In the genomic region with DNA sequence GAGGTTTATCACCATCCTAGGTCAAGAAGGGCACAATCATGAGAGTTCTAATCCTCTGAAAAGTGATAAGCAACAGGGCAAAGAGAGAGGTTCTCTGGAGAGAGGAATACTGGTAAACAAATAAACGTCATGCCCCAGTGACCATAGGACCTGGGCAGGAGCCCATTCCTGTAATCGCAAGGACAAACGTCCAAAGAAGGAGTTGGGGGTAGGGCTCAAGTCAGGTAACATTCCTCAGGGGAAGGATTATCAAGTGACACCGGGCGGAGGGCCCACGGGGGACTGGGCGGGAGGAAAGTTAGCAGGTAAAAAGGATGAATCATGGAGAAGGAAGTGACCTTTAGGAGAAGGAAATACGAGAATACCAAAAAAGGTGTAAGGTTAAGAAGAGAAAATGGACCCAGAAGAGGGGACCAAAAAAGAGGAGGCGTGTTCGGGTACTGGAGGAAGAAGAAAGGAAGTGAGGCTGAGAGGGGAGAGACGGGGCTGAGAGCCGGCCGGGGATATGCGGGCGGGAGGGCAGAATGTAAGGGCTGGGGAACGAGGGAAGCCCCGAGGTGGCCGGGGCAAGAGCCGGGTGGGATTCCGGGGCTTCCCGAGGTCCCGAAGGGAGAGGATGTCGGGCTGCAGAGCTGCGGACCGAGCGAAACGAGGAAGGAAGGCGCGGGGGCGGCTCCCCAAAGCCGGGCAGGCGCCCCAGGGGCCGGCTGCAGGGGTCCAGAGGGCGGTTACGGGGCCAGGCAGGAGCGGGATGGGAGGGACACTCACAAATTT, we compare ENCODE assay signal across 8 cellular contexts. TPM values are rescaled to one million over a fixed set of nuclear protein-coding genes. Genes with fewer than 3 reads are reported as not detected.
DNase-seq lines count a peak whose midpoint lies in the region; ATAC-seq and TF ChIP-seq lines count a peak whose summit lies in the region.

No MANE protein-coding gene starts in this region.

- no peak for TF ChIP-seq CTCF in Calu3 (IDR thresholded peaks at IDR 0.05; ENCODE audit: unreplicated experiment)
- no peak for TF ChIP-seq CTCF in cardiac muscle cell (IDR thresholded peaks at IDR 0.05; ENCODE audit: low read depth, low read length)
- no peak for TF ChIP-seq CTCF in psoas muscle (IDR thresholded peaks at IDR 0.05)

- WGBS in psoas muscle, 3 donors = 0 to 1% (median 0%) methylated on average over 28 to 36 of the region's 36 CpGs

- H3K4me3 Mint-ChIP-seq in Calu3 (ENCODE audit: low read depth, unreplicated experiment) = peak overlapping the region; percentile 84
- peak overlapping the region; percentile 99 for H3K4me3 Mint-ChIP-seq in activated naive CD4-positive, alpha-beta T cell treated with anti-CD3 and anti-CD28 coated beads, Interleukin-2, amount 10 ng/mL, durations not matched to agents 7 days and 5 days

- intact Hi-C loops in Calu3 (cut with micrococcal nuclease; ENCODE audit: unreplicated experiment) (loop anchor here (1.0 to 5.0 kb wide), 2 partner anchors 14 to 36 kb away; no protein-coding TSS in a partner anchor), psoas muscle (cut with DNase I) (loop anchor here in 1 of 2 donors (2.0 kb wide), 1 partner anchor 27 kb away; no protein-coding TSS in a partner anchor)

- no peaks in the 10 kb centered on the region for H3K9me3 Mint-ChIP-seq in Calu3 (ENCODE audit: low read depth, unreplicated experiment)
- H3K9me3 Mint-ChIP-seq in activated naive CD4-positive, alpha-beta T cell treated with anti-CD3 and anti-CD28 coated beads, Interleukin-2, amount 10 ng/mL, durations not matched to agents 7 days and 5 days = no peaks in the 10 kb centered on the region

- CTCF ChIA-PET in Calu3 (lab: Charles Lee) = interaction anchor here (0.5 to 6.1 kb wide), 24 partner anchors 9 to 1235 kb away, joined by 3 to 133 read pairs (median 4); partner anchors contain the start of genes HDAC3, PCDHB14, PCDHGB7 and RELL2
- CTCF ChIA-PET in activated naive CD4-positive, alpha-beta T cell treated with anti-CD3 and anti-CD28 coated beads, Interleukin-2, amount 10 ng/mL, durations not matched to agents 7 days and 5 days (lab: Charles Lee) = interaction anchor here (0.7 to 5.1 kb wide), 16 partner anchors 11 to 54 kb away, joined by 3 to 236 read pairs (median 12); partner anchors contain the start of genes HDAC3 and RELL2

- H3K27me3 ChIP-seq in cardiac muscle cell = no peaks in the 10 kb centered on the region
- H3K27me3 ChIP-seq in psoas muscle (ENCODE audit: insufficient read depth in 3 of 3, low read length in 2 of 3) = no peaks in the 10 kb centered on the region

- H3K36me3 ChIP-seq in cardiac muscle cell (peaks cover 7% of the 10 kb centered on the region), psoas muscle (ENCODE audit: insufficient read depth in 1 of 2, low read depth in 1 of 2) (peaks cover 5 to 43% of the 10 kb centered on the region in 2 donors)

- H3K4me1 ChIP-seq in cardiac muscle cell (ENCODE audit: low read depth) (peaks cover 20% of the 10 kb centered on the region), psoas muscle (peaks cover 38% of the 10 kb centered on the region)

- no peaks in the 10 kb centered on the region for H3K9me3 ChIP-seq in cardiac muscle cell (ENCODE audit: low read depth)
- no peaks in the 10 kb centered on the region for H3K9me3 ChIP-seq in psoas muscle

- H3K36me3 Mint-ChIP-seq in Calu3 (ENCODE audit: insufficient read depth, unreplicated experiment) = peaks cover 48% of the 10 kb centered on the region
- H3K36me3 Mint-ChIP-seq in activated naive CD4-positive, alpha-beta T cell treated with anti-CD3 and anti-CD28 coated beads, Interleukin-2, amount 10 ng/mL, durations not matched to agents 7 days and 5 days = peaks cover 41% of the 10 kb centered on the region

- peak; percentile 89 for DNase-seq in Calu3
- peak; percentile 64 for DNase-seq in RKO (ENCODE audit: low spot score)
- peak; percentile 63 for DNase-seq in activated naive CD4-positive, alpha-beta T cell treated with anti-CD3 and anti-CD28 coated beads, Interleukin-2, amount 10 ng/mL, durations not matched to agents 7 days and 5 days
- peak; percentile 47 to 63 for DNase-seq in cardiac muscle cell (ENCODE audit: low read depth in 1 of 2, low spot score in 1 of 2)
- peak; percentile 49 to 80 for DNase-seq in psoas muscle
- no peak for DNase-seq in midbrain (lab: John Stamatoyannopoulos, UW)

- no peaks in the 10 kb centered on the region for H3K27me3 Mint-ChIP-seq in Calu3 (ENCODE audit: unreplicated experiment)
- H3K27me3 Mint-ChIP-seq in activated naive CD4-positive, alpha-beta T cell treated with anti-CD3 and anti-CD28 coated beads, Interleukin-2, amount 10 ng/mL, durations not matched to agents 7 days and 5 days = no peaks in the 10 kb centered on the region

- H3K4me3 ChIP-seq in cardiac muscle cell (peak overlapping the region; percentile 75), psoas muscle (peak overlapping the region; percentile 99)

- H3K27ac Mint-ChIP-seq in Calu3 (ENCODE audit: unreplicated experiment) = peak overlapping the region; percentile 95
- H3K27ac Mint-ChIP-seq in activated naive CD4-positive, alpha-beta T cell treated with anti-CD3 and anti-CD28 coated beads, Interleukin-2, amount 10 ng/mL, durations not matched to agents 7 days and 5 days = peak overlapping the region; percentile 96

- no TSS peak for BruUV-seq in Calu3 (replicated peaks; lab: Mats Ljungman, UMichigan)

- H3K27ac ChIP-seq in cardiac muscle cell (peak overlapping the region; percentile 85), psoas muscle (peak overlapping the region; percentile 100)

- ATAC-seq in GM19463 (IDR thresholded peaks at IDR 0.05; ENCODE audit: unreplicated experiment) (peak; percentile 20), HG03520 (IDR thresholded peaks at IDR 0.05; ENCODE audit: unreplicated experiment) (peak; percentile 24), psoas muscle (peak; percentile 47 to 77 (median 63))

- peaks cover 23% of the 10 kb centered on the region for H3K4me1 Mint-ChIP-seq in Calu3 (ENCODE audit: low read depth, unreplicated experiment)
- H3K4me1 Mint-ChIP-seq in activated naive CD4-positive, alpha-beta T cell treated with anti-CD3 and anti-CD28 coated beads, Interleukin-2, amount 10 ng/mL, durations not matched to agents 7 days and 5 days = peaks cover 59% of the 10 kb centered on the region

RNA-seq across cellular contexts. Expression of gene DIAPH1, which starts 0.6 kb away (rescaled TPM):
- total RNA-seq in Calu3 (2022) (176 and 219 TPM in 2 replicates), cardiac muscle cell (17.1 and 24.4 TPM in 2 replicates), psoas muscle (100 to 1,000 TPM; 112 to 217 (median 160) TPM)
- polyA plus RNA-seq in cardiac muscle cell (24.0 and 31.0 TPM in 2 replicates), psoas muscle (100 to 1,000 TPM in 2 of 3 donors, 10 to 100 TPM in 1; 93.1 to 147 (median 122) TPM)

RNA-seq across cellular contexts. Expression of gene HDAC3, which starts 18.4 kb away (rescaled TPM):
- 96.3 and 102 TPM in 2 replicates for total RNA-seq in Calu3 (2022)
- total RNA-seq in cardiac muscle cell = 64.7 and 78.3 TPM in 2 replicates
- 112 and 117 TPM in 2 replicates for polyA plus RNA-seq in cardiac muscle cell
- 10 to 100 TPM; 16.9 to 34.1 (median 27.1) TPM for total RNA-seq in psoas muscle
- polyA plus RNA-seq in psoas muscle = 10 to 100 TPM; 30.1 to 41.3 (median 34.7) TPM

RNA-seq across cellular contexts. Expression of gene RELL2, which starts 18.6 kb away (rescaled TPM):
- total RNA-seq in Calu3 (2022) = 12.5 and 12.6 TPM in 2 replicates
- 1.8 and 3.6 TPM in 2 replicates for total RNA-seq in cardiac muscle cell
- 2.3 TPM in 1 of 2 replicates, not detected in the other for polyA plus RNA-seq in cardiac muscle cell
- under 1 TPM in 3 of 4 donors, not detected in 1; 0.11 to 0.66 (median 0.61) TPM for total RNA-seq in psoas muscle
- 1 to 10 TPM in 1 of 3 donors, under 1 TPM in 2; 0.31 to 1.5 (median 0.63) TPM for polyA plus RNA-seq in psoas muscle

RNA-seq across cellular contexts. Expression of gene FCHSD1, which starts 33.0 kb away (rescaled TPM):
- 41.4 and 41.8 TPM in 2 replicates for total RNA-seq in Calu3 (2022)
- 9.8 and 24.9 TPM in 2 replicates for total RNA-seq in cardiac muscle cell
- polyA plus RNA-seq in cardiac muscle cell = 7.8 and 13.0 TPM in 2 replicates
- total RNA-seq in psoas muscle = 1 to 10 TPM; 1.3 to 2.4 (median 2.1) TPM
- polyA plus RNA-seq in psoas muscle = 1 to 10 TPM; 1.3 to 1.4 (median 1.4) TPM
